28 cellular contexts compared by ENCODE assay signal in the genomic region with DNA sequence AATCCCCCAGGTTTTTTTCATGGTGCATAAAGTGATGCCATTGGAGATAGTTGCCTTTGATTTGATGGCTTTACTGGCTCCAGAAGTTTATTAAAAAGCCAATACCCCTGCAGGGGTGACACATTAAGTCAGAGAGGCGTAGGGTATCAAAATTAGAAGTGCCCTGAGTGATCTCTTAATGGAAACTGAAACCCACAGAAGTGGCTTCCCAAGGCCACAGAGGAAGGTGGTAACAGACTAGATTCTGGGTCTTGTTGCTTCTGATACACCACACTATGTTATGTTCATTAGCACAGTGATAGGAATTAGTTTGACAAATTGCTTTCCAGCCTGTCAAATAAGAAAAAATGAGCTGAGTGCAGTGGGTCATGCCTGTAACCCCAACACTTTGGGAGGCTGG.
"Had no signal": no experiment of that assay in that cellular context is flagged by ENCODE, and none has a peak within 500 bp of the region (broad histone marks: within the 10 kb centered on the region; RNA-seq: fewer than 3 reads in every experiment).

No MANE protein-coding gene starts in this region.

- H3K9me3 Mint-ChIP-seq: activated CD4-positive, alpha-beta T cell treated with anti-CD3 and anti-CD28 coated beads, Interleukin-2, amount 10 ng/mL, durations not matched to agents 7 days and 5 days; activated T-cell treated with anti-CD3 and anti-CD28 coated beads, Interleukin-2, amount 50 U/mL, for 4 hours; immature natural killer cell; nephron progenitor cell; stimulated activated naive CD8-positive, alpha-beta T cell treated with anti-CD3 and anti-CD28 coated beads, Interleukin-15, Interleukin-2, amounts not matched to agents 100 ng/mL and 50 ng/mL, for 24 hours; T-cell; type B pancreatic cell had no signal

- H3K4me3 Mint-ChIP-seq: activated CD4-positive, alpha-beta T cell treated with anti-CD3 and anti-CD28 coated beads, Interleukin-2, amount 10 ng/mL, durations not matched to agents 7 days and 5 days; activated T-cell treated with anti-CD3 and anti-CD28 coated beads, Interleukin-2, amount 50 U/mL, for 4 hours; immature natural killer cell; mesothelial cell of epicardium; naive B cell; nephron progenitor cell; stimulated activated naive CD8-positive, alpha-beta T cell treated with anti-CD3 and anti-CD28 coated beads, Interleukin-15, Interleukin-2, amounts not matched to agents 100 ng/mL and 50 ng/mL, for 24 hours; T-cell; type B pancreatic cell had no signal

- FAIRE-seq: colon, kidney had no signal

- H3K36me3 Mint-ChIP-seq: activated naive CD4-positive, alpha-beta T cell treated with anti-CD3 and anti-CD28 coated beads, Interleukin-2, amount 50 U/mL, for 72 hours; immature natural killer cell; mesothelial cell of epicardium; naive B cell; T-cell had no signal

- DNase-seq: activated CD4-positive, alpha-beta T cell treated with anti-CD3 and anti-CD28 coated beads, Interleukin-2, amount 10 ng/mL, durations not matched to agents 7 days and 5 days; activated CD8-positive, alpha-beta memory T cell treated with anti-CD3 and anti-CD28 coated beads, Interleukin-2, amount 50 U/mL, for 48 hours; activated naive CD4-positive, alpha-beta T cell; activated T-cell treated with anti-CD3 and anti-CD28 coated beads, Interleukin-2, amount 50 U/mL, for 4 hours; adrenal gland; body of pancreas; dermis blood vessel endothelial cell; effector CD4-positive, alpha-beta T cell; foreskin keratinocyte; heart left ventricle; hypothalamus; immature natural killer cell; kidney; left colon; naive B cell; nephron progenitor cell; ovary; right lobe of liver; stimulated activated CD4-positive, alpha-beta T cell treated with anti-CD3 and anti-CD28 coated beads, Interleukin-2, amount 100 ng/mL, for 48 hours; substantia nigra; T-cell; uterus had no signal

- H3K27ac Mint-ChIP-seq: activated CD4-positive, alpha-beta T cell treated with anti-CD3 and anti-CD28 coated beads, Interleukin-2, amount 10 ng/mL, durations not matched to agents 7 days and 5 days; activated naive CD4-positive, alpha-beta T cell treated with anti-CD3 and anti-CD28 coated beads, Interleukin-2, amount 50 U/mL, for 72 hours; immature natural killer cell; mesothelial cell of epicardium; nephron progenitor cell; progenitor cell of endocrine pancreas; stimulated activated naive CD8-positive, alpha-beta T cell treated with anti-CD3 and anti-CD28 coated beads, Interleukin-15, Interleukin-2, amounts not matched to agents 100 ng/mL and 50 ng/mL, for 24 hours; T-cell; type B pancreatic cell had no signal

- H3K4me1 Mint-ChIP-seq: immature natural killer cell, naive B cell, T-cell had no signal

- ATAC-seq: activated T-cell treated with anti-CD3 and anti-CD28 coated beads, Interleukin-2, amount 50 U/mL, for 4 hours; body of pancreas; foreskin keratinocyte; heart left ventricle; left colon; right lobe of liver; T-cell had no signal
